ENCODE assay signal across 28 cellular contexts in the genomic region with DNA sequence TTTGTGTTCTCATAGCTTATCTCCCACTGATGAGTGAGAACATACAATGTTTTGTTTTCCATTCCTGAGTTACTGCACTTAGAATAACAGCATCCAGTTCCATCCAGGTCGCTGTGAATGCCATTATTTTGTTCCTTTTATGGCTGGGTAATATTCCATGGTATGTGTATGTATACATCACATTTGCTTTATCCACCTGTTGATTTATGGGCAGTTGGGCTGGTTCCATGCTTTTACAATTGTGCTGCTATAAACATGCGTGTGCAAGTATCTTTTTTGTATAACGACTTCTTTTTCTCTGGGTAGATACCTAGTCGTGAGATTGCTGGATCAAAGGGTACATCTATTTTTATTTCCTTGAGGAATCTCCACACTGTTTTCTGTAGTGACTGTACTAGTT.
"Had no signal": no experiment of that assay in that cellular context is flagged by ENCODE, and none has a peak within 500 bp of the region (broad histone marks: within the 10 kb centered on the region; RNA-seq: fewer than 3 reads in every experiment).

No MANE protein-coding gene starts in this region.

- ATAC-seq: natural killer cell; psoas muscle; right cardiac atrium; right lobe of liver; stimulated activated effector memory CD8-positive, alpha-beta T cell treated with anti-CD3 and anti-CD28 coated beads, Interleukin-12 subunit alpha, Interleukin-12 subunit beta, amount 100 ng/mL, for 72 hours; stimulated activated naive B cell treated with anti-CD40 and anti-IgM and Interleukin-4, amounts not matched to agents 10 μg/mL and 1 μg/mL and 100 μg/mL, for 72 hours; upper lobe of right lung had no signal

- H3K27ac ChIP-seq: neural progenitor cell, ovary, parathyroid adenoma, psoas muscle, right lobe of liver, sigmoid colon, stomach, thoracic aorta, thyroid gland, tibial nerve, upper lobe of right lung, uterus had no signal

- H3K79me2 ChIP-seq: parathyroid adenoma had no signal

- DNase-seq: natural killer cell; occipital lobe; ovary; posterior cingulate gyrus; psoas muscle; right cardiac atrium; right lobe of liver; sigmoid colon; small intestine; stimulated activated CD4-positive, alpha-beta T cell treated with anti-CD3 and anti-CD28 coated beads, Interleukin-15, amount 100 ng/mL, for 24 hours; stimulated activated CD4-positive, alpha-beta T cell treated with anti-CD3 and anti-CD28 coated beads, Interleukin-2, amount 100 ng/mL, for 24 hours; stimulated activated CD4-positive, alpha-beta T cell treated with anti-CD3 and anti-CD28 coated beads, Interleukin-2, amount 100 ng/mL, for 48 hours; stimulated activated CD4-positive, alpha-beta T cell treated with anti-CD3 and anti-CD28 coated beads, Interleukin-4, amount 100 ng/mL, for 24 hours; stimulated activated naive B cell treated with anti-CD40 and anti-IgM and Interleukin-4, amounts not matched to agents 10 μg/mL and 1 μg/mL and 100 μg/mL, for 72 hours; stimulated activated naive CD4-positive, alpha-beta T cell treated with Interleukin-2 at 50 U/mL for 16 hours; stomach; thyroid gland; upper lobe of right lung; uterus had no signal

- H3K36me3 Mint-ChIP-seq: natural killer cell; neural progenitor cell; stimulated activated effector memory CD8-positive, alpha-beta T cell treated with anti-CD3 and anti-CD28 coated beads, Interleukin-12 subunit alpha, Interleukin-12 subunit beta, amount 100 ng/mL, for 72 hours; type B pancreatic cell had no signal

- H3K36me3 ChIP-seq: neural progenitor cell, ovary, right lobe of liver, sigmoid colon, stomach, thoracic aorta, thyroid gland, tibial nerve, upper lobe of right lung, uterus had no signal

- H3K4me1 ChIP-seq: neural progenitor cell, parathyroid adenoma, psoas muscle, right lobe of liver, sigmoid colon, stomach, thyroid gland, tibial nerve, upper lobe of right lung, uterus had no signal

- H3K4me3 Mint-ChIP-seq: natural killer cell; nephron; neural progenitor cell; stimulated activated effector memory CD8-positive, alpha-beta T cell treated with anti-CD3 and anti-CD28 coated beads, Interleukin-12 subunit alpha, Interleukin-12 subunit beta, amount 100 ng/mL, for 72 hours; stimulated activated naive B cell treated with anti-CD40 and anti-IgM and Interleukin-4, amounts not matched to agents 10 μg/mL and 1 μg/mL and 100 μg/mL, for 72 hours; stimulated activated naive CD8-positive, alpha-beta T cell treated with anti-CD3 and anti-CD28 coated beads, Interleukin-15, Interleukin-2, amounts not matched to agents 100 ng/mL and 50 ng/mL, for 24 hours; type B pancreatic cell had no signal

- H3K27ac Mint-ChIP-seq: natural killer cell; nephron; neural progenitor cell; progenitor cell of endocrine pancreas; stimulated activated effector memory CD8-positive, alpha-beta T cell treated with anti-CD3 and anti-CD28 coated beads, Interleukin-12 subunit alpha, Interleukin-12 subunit beta, amount 100 ng/mL, for 72 hours; stimulated activated naive B cell treated with anti-CD40 and anti-IgM and Interleukin-4, amounts not matched to agents 10 μg/mL and 1 μg/mL and 100 μg/mL, for 72 hours; stimulated activated naive CD8-positive, alpha-beta T cell treated with anti-CD3 and anti-CD28 coated beads, Interleukin-15, Interleukin-2, amounts not matched to agents 100 ng/mL and 50 ng/mL, for 24 hours; type B pancreatic cell had no signal

- H3K9me3 ChIP-seq: ovary, psoas muscle, right lobe of liver, sigmoid colon, stomach, thoracic aorta, thyroid gland, tibial nerve, upper lobe of right lung, uterus had no signal

- H3K9ac ChIP-seq: neural progenitor cell, parathyroid adenoma had no signal

- H3K9me3 Mint-ChIP-seq: natural killer cell; stimulated activated effector memory CD8-positive, alpha-beta T cell treated with anti-CD3 and anti-CD28 coated beads, Interleukin-12 subunit alpha, Interleukin-12 subunit beta, amount 100 ng/mL, for 72 hours; stimulated activated naive CD8-positive, alpha-beta T cell treated with anti-CD3 and anti-CD28 coated beads, Interleukin-15, Interleukin-2, amounts not matched to agents 100 ng/mL and 50 ng/mL, for 24 hours had no signal

- FAIRE-seq: small intestine had no signal

- H3K4me3 ChIP-seq: neural progenitor cell, ovary, psoas muscle, right lobe of liver, sigmoid colon, stomach, thoracic aorta, thyroid gland, tibial nerve, upper lobe of right lung, uterus had no signal

- H3K4me2 ChIP-seq: neural progenitor cell had no signal

- H3K27me3 ChIP-seq: ovary, right lobe of liver, thyroid gland, uterus had no signal

- H3K4me1 Mint-ChIP-seq: natural killer cell; neural progenitor cell; stimulated activated effector memory CD8-positive, alpha-beta T cell treated with anti-CD3 and anti-CD28 coated beads, Interleukin-12 subunit alpha, Interleukin-12 subunit beta, amount 100 ng/mL, for 72 hours had no signal

- H2AFZ ChIP-seq: neural progenitor cell, parathyroid adenoma had no signal

- H3K27me3 Mint-ChIP-seq: stimulated activated naive B cell treated with anti-CD40 and anti-IgM and Interleukin-4, amounts not matched to agents 10 μg/mL and 1 μg/mL and 100 μg/mL, for 72 hours had no signal
